10 cellular contexts compared by ENCODE assay signal in the genomic region with DNA sequence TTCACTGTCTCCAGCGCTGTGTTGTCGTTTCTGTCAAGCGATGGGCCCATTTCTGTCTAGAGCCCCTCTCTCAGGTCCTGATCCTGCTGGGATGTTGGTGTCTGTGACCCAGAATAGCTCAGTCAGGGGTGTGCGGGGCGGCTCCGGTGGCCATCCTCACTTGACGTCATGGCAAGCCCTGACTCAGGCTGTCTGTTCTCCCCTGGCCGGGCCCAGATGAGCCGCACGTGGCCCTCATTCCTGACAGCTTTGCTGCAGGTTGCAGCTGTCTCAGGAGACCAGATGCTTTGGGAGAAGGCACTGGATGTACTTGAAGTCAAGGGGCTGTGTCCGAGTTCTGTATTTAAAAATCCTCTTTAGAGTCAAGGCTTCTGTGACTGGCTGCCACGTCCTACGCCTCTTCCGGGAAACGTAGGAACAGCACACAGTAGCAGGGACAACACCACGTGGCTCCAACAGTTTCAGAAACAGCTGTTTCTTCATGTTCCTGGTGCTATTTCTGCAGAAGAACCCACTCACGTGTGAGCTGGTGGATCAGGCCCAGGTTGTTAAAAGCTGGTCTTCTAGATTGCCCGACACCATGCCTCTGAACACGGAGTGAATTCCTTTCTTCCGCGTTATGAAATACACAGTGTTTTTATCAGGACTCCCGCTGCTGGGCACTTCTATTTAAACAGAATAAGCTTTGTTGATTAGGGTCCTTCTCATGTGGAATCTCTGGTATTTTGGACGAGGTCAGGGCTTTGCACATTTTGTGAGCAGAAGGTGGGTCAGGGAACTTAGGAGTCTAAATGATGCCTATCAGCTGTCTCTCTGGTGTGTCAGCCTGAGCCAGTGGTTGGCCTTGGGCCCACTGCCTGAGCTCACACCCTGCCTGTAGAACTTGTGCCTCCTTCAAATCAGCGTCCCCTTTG. TPM values are rescaled to one million over a fixed set of nuclear protein-coding genes. Genes with fewer than 3 reads are reported as not detected.
A peak's percentile ranks its signal among the peaks of the same experiment; 100 is the strongest.
DNase-seq lines count a peak whose midpoint lies in the region; ATAC-seq and TF ChIP-seq lines count a peak whose summit lies in the region.
"Had no signal": no experiment of that assay in that cellular context is flagged by ENCODE, and none has a peak within 500 bp of the region (broad histone marks: within the 10 kb centered on the region; RNA-seq: fewer than 3 reads in every experiment).

No MANE protein-coding gene starts in this region.

- H3K36me3 ChIP-seq in mesenchymal stem cell (ENCODE audit: control insufficient read depth in 1 of 2, insufficient read depth in 2 of 2, low read depth in 1 of 2, low read length in 2 of 2): no peaks in the 10 kb centered on the region
- no peaks in the 10 kb centered on the region for H3K36me3 ChIP-seq in upper lobe of right lung
- H3K36me3 ChIP-seq in Caco-2 (ENCODE audit: control insufficient read depth, insufficient read depth, low read length): no peaks in the 10 kb centered on the region

- H3K9ac ChIP-seq in mesenchymal stem cell (ENCODE audit: low read length): peak overlapping the region; percentile 39

- no peak overlapping the region for H3K4me3 ChIP-seq in mesenchymal stem cell (ENCODE audit: insufficient read depth in 1 of 2, low read depth in 1 of 2, low read length in 2 of 2)
- H3K4me3 ChIP-seq in upper lobe of right lung: no peak overlapping the region
- no peak overlapping the region for H3K4me3 ChIP-seq in Caco-2 (ENCODE audit: low read depth, low read length)
- H3K4me3 ChIP-seq: SK-N-MC had no signal

- no peaks in the 10 kb centered on the region for H3K9me3 ChIP-seq in mesenchymal stem cell (ENCODE audit: control insufficient read depth, low read length)
- no peaks in the 10 kb centered on the region for H3K9me3 ChIP-seq in upper lobe of right lung
- H3K9me3 ChIP-seq in Caco-2: no peaks in the 10 kb centered on the region

- TF ChIP-seq CTCF in upper lobe of right lung (IDR thresholded peaks at IDR 0.05) (peak; percentile 8), Caco-2 (IDR thresholded peaks at IDR 0.05; ENCODE audit: insufficient read depth in 1 of 2, low read depth in 1 of 2, low read length in 1 of 2, severe bottlenecking in 1 of 2, unreplicated experiment in 1 of 2) (no peak)

- intact Hi-C loops in dendritic cell treated with granulocyte-macrophage colony-stimulating factor and Interleukin-4, amounts not matched to agents 40 ng/mL and 50 ng/mL, for 4 days (cut with micrococcal nuclease): loop anchor here (2.0 kb wide), 1 partner anchor 47 kb away; no protein-coding TSS in a partner anchor
- intact Hi-C loops in upper lobe of right lung (cut with DNase I): loop anchor here (5.0 kb wide), 1 partner anchor 84 kb away; no protein-coding TSS in a partner anchor
- intact Hi-C loops in Caco-2 (cut with micrococcal nuclease; ENCODE audit: unreplicated experiment): no loop called here

- DNase-seq in NCI-H524 (lab: John Stamatoyannopoulos, UW) (peak; percentile 90 to 98), mesenchymal stem cell (peak; percentile 31), upper lobe of right lung (peak; percentile 70), NOMO-1 treated with DMSO at 0.1 percent for 48 hours (lab: John Stamatoyannopoulos, UW; ENCODE audit: unreplicated experiment) (no peak), germinal center (ENCODE audit: low spot score) (no peak), Caco-2 (no peak)

- peak overlapping the region; percentile 86 for H3K27ac Mint-ChIP-seq in dendritic cell treated with granulocyte-macrophage colony-stimulating factor and Interleukin-4, amounts not matched to agents 40 ng/mL and 50 ng/mL, for 4 days
- no peak overlapping the region for H3K27ac Mint-ChIP-seq in Caco-2 (ENCODE audit: unreplicated experiment)

- H3K18ac ChIP-seq in mesenchymal stem cell (ENCODE audit: low read depth in 1 of 2, low read length in 2 of 2): no peak overlapping the region

- H2AK5ac ChIP-seq in mesenchymal stem cell (ENCODE audit: low read length, severe bottlenecking): peak overlapping the region; percentile 27

- peak overlapping the region in 1 of 2 experiments; percentile 16 for H2BK12ac ChIP-seq in mesenchymal stem cell (ENCODE audit: low read length in 2 of 2)

- no peak overlapping the region for H3K27ac ChIP-seq in mesenchymal stem cell (ENCODE audit: low read length, poor library complexity, severe bottlenecking)
- H3K27ac ChIP-seq in upper lobe of right lung: peak overlapping the region; percentile 73
- H3K27ac ChIP-seq: SK-N-MC had no signal

- H3K4me1 ChIP-seq in mesenchymal stem cell (ENCODE audit: control insufficient read depth, insufficient read depth, low read depth, low read length) (peaks cover 20% of the 10 kb centered on the region), upper lobe of right lung (peaks cover 19% of the 10 kb centered on the region), Caco-2 (0 out of 2 replicates have a peak, but pooled peaks cover 1% of the 10 kb centered on the region)

- H3K4me1 Mint-ChIP-seq in dendritic cell treated with granulocyte-macrophage colony-stimulating factor and Interleukin-4, amounts not matched to agents 40 ng/mL and 50 ng/mL, for 4 days (ENCODE audit: low read depth): peaks cover 38% of the 10 kb centered on the region
- H3K4me1 Mint-ChIP-seq in Caco-2 (ENCODE audit: low read depth, unreplicated experiment): no peaks in the 10 kb centered on the region

- POLR2A ChIA-PET in Caco-2 (lab: Charles Lee): interaction anchor here (0.6 kb wide), 1 partner anchor 66 kb away, joined by 5 read pairs; no protein-coding TSS in a partner anchor

- H3K9me3 Mint-ChIP-seq in dendritic cell treated with granulocyte-macrophage colony-stimulating factor and Interleukin-4, amounts not matched to agents 40 ng/mL and 50 ng/mL, for 4 days: no peaks in the 10 kb centered on the region
- H3K9me3 Mint-ChIP-seq in Caco-2 (ENCODE audit: unreplicated experiment): no peaks in the 10 kb centered on the region

- no peak overlapping the region for H3K4me3 Mint-ChIP-seq in dendritic cell treated with granulocyte-macrophage colony-stimulating factor and Interleukin-4, amounts not matched to agents 40 ng/mL and 50 ng/mL, for 4 days
- no peak overlapping the region for H3K4me3 Mint-ChIP-seq in Caco-2 (ENCODE audit: unreplicated experiment)

- no peak overlapping the region for H2BK120ac ChIP-seq in mesenchymal stem cell (ENCODE audit: low read depth, low read length)

- WGBS in mesenchymal stem cell: 88% methylated on average over 24 of the region's 24 CpGs

- H3K27me3 ChIP-seq in mesenchymal stem cell (ENCODE audit: control insufficient read depth in 1 of 2, insufficient read depth in 1 of 2, low read length in 2 of 2) (no peaks in the 10 kb centered on the region), upper lobe of right lung (no peaks in the 10 kb centered on the region), Caco-2 (replicated peaks; ENCODE audit: control insufficient read depth, insufficient read depth, low read length) (no peaks in the 10 kb centered on the region)

- no peak overlapping the region for H3K4ac ChIP-seq in mesenchymal stem cell (ENCODE audit: low read depth in 1 of 2, low read length in 2 of 2)

- no peak overlapping the region for H3K23ac ChIP-seq in mesenchymal stem cell (ENCODE audit: low read length in 2 of 2)

- no peaks in the 10 kb centered on the region for H3K36me3 Mint-ChIP-seq in dendritic cell treated with granulocyte-macrophage colony-stimulating factor and Interleukin-4, amounts not matched to agents 40 ng/mL and 50 ng/mL, for 4 days (ENCODE audit: low read depth)
- H3K36me3 Mint-ChIP-seq in Caco-2 (ENCODE audit: insufficient read depth, unreplicated experiment): no peaks in the 10 kb centered on the region

- H2BK15ac ChIP-seq in mesenchymal stem cell (ENCODE audit: low read depth, poor library complexity, severe bottlenecking): no peak overlapping the region

- H3K4me2 ChIP-seq in mesenchymal stem cell (ENCODE audit: low read length, poor library complexity, severe bottlenecking): no peak overlapping the region

- H3K27me3 Mint-ChIP-seq in dendritic cell treated with granulocyte-macrophage colony-stimulating factor and Interleukin-4, amounts not matched to agents 40 ng/mL and 50 ng/mL, for 4 days: peaks cover 10% of the 10 kb centered on the region
- H3K27me3 Mint-ChIP-seq in Caco-2 (ENCODE audit: insufficient read depth, unreplicated experiment): no peaks in the 10 kb centered on the region

- CTCF ChIA-PET in Caco-2 (lab: Charles Lee): interaction anchor here (0.5 to 1.1 kb wide), 3 partner anchors 48 to 99 kb away, joined by 3 to 4 read pairs (median 4); a partner anchor contains a TSS

- H4K8ac ChIP-seq in mesenchymal stem cell (ENCODE audit: low read length): peak overlapping the region; percentile 9

- no peak overlapping the region for H2BK5ac ChIP-seq in mesenchymal stem cell (ENCODE audit: low read depth, low read length, poor library complexity, severe bottlenecking)

- BruUV-seq in Caco-2 (replicated peaks; lab: Mats Ljungman, UMichigan): no TSS peak

- H3K79me1 ChIP-seq in mesenchymal stem cell (replicated peaks; ENCODE audit: low read length, poor library complexity, severe bottlenecking): no peaks in the 10 kb centered on the region

- ATAC-seq in upper lobe of right lung (peak; percentile 80), HG02642 (IDR thresholded peaks at IDR 0.05; ENCODE audit: poor library complexity, unreplicated experiment) (no peak)

- no peak overlapping the region for H2AFZ ChIP-seq in mesenchymal stem cell (ENCODE audit: low read depth, low read length)

- peak overlapping the region; percentile 29 for H4K91ac ChIP-seq in mesenchymal stem cell (ENCODE audit: low read length)

- peak overlapping the region in 1 of 2 experiments; percentile 26 for H3K14ac ChIP-seq in mesenchymal stem cell (ENCODE audit: low read length in 2 of 2)

RNA-seq across cellular contexts. Expression of a gene that starts 28.3 kb away (rescaled TPM):
- polyA plus RNA-seq in mesenchymal stem cell (2013, experiment 1 of 2): not detected
- polyA plus RNA-seq in mesenchymal stem cell (2013, experiment 2 of 2): not detected
- not detected for total RNA-seq in upper lobe of right lung
- not detected in 2 replicates for total RNA-seq in Caco-2 (2022)
- total RNA-seq: kidney epithelial cell had no signal

RNA-seq across cellular contexts. Expression of a gene that starts 48.2 kb away (rescaled TPM):
- 42.3 TPM for polyA plus RNA-seq in mesenchymal stem cell (2013, experiment 1 of 2)
- polyA plus RNA-seq in mesenchymal stem cell (2013, experiment 2 of 2): 40.8 TPM
- 62.9 TPM for total RNA-seq in upper lobe of right lung
- total RNA-seq in Caco-2 (2022): 12.5 and 14.2 TPM in 2 replicates

Comparison
In these comparisons a context has a peak if more than half of its experiments do, and no peak if none do; other contexts are left out.
1. DNase-seq: peak in NCI-H524 (2 of 2), mesenchymal stem cell (single experiment) and upper lobe of right lung (single experiment); none in NOMO-1 treated with DMSO at 0.1 percent for 48 hours (single experiment), germinal center (single experiment) and Caco-2 (0 of 2).